In the genomic region with DNA sequence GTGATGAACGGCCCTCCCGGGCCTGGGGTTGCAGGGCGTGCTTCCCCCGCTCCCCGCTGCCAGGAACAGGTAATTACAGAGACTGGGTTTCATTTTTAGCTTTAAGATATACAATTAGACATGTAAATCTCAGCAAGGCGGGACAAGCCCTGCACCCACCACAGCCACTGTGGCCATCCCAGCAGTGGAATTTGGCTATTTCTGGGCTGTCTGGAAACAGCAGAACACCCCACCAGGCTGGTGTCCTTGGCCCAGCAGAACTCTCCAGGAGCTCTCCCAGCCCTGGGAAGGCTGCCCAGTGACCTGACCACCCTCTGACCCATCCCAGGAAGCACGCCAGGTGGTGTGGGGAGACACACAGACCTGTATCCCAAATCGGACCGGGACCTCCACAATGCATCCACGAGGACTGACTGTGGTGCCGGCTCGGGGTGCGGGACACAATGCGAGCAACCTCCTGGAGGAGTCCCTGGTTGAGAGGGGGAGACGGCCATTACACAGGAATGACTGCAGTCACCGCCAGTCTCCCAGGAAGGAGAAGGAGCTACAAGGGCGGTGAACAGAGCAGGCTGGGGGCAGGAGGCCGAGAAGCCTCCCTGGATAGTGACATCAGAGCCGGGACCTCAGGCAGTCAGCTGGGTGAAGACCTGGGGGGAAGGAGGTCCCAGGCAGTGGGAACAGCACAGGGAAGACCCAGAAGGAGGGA, we compare ENCODE assay signal across 10 cellular contexts. TPM values are rescaled to one million over a fixed set of nuclear protein-coding genes. Genes with fewer than 3 reads are reported as not detected.
DNase-seq lines count a peak whose midpoint lies in the region; ATAC-seq and TF ChIP-seq lines count a peak whose summit lies in the region.
"Had no signal": no experiment of that assay in that cellular context is flagged by ENCODE, and none has a peak within 500 bp of the region (broad histone marks: within the 10 kb centered on the region; RNA-seq: fewer than 3 reads in every experiment).

No MANE protein-coding gene starts in this region.

- POLR2A ChIA-PET in naive thymus-derived CD8-positive, alpha-beta T cell (lab: Charles Lee) = interaction anchor here (36.1 to 67.4 kb wide), 3 partner anchors 3 to 65 kb away, joined by 737 to 2190 read pairs (median 2190); partner anchors contain the start of genes DPM2 and EEIG1

- no peak for TF ChIP-seq POLR2A in vagina (IDR thresholded peaks at IDR 0.05)

- H3K4me1 Mint-ChIP-seq in naive thymus-derived CD8-positive, alpha-beta T cell = peaks cover 73 to 99% (median 98%) of the 10 kb centered on the region in 4 donors

- H3K9me3 Mint-ChIP-seq in naive thymus-derived CD8-positive, alpha-beta T cell = no peaks in the 10 kb centered on the region

- ATAC-seq in naive thymus-derived CD8-positive, alpha-beta T cell = peak; percentile 10 to 28
- ATAC-seq in HG03439 (IDR thresholded peaks at IDR 0.05; ENCODE audit: unreplicated experiment) (no peak), HG03135 (IDR thresholded peaks at IDR 0.05; ENCODE audit: unreplicated experiment) (no peak), foreskin keratinocyte (no peak)

- DNase-seq in stimulated activated CD4-positive, alpha-beta T cell treated with anti-CD3 and anti-CD28 coated beads, Interleukin-15, amount 100 ng/mL, for 24 hours = peak; percentile 40
- no peak for DNase-seq in stimulated activated CD4-positive, alpha-beta T cell treated with anti-CD3 and anti-CD28 coated beads, Interleukin-4, amount 100 ng/mL, for 24 hours
- DNase-seq in ascending aorta (ENCODE audit: low spot score in 2 of 2) (no peak), vagina (ENCODE audit: extremely low spot score in 2 of 2) (no peak), foreskin keratinocyte (no peak)
- DNase-seq in naive thymus-derived CD8-positive, alpha-beta T cell = no peak
- DNase-seq: effector CD8-positive, alpha-beta T cell; kidney glomerular epithelial cell had no signal

- H3K27ac Mint-ChIP-seq in naive thymus-derived CD8-positive, alpha-beta T cell = peak overlapping the region; percentile 89 to 100 (median 97)

- intact Hi-C loops in ascending aorta (cut with DNase I) (loop anchor here (2.0 kb wide), 2 partner anchors 21 to 131 kb away; no protein-coding TSS in a partner anchor), vagina (cut with DNase I) (no loop called here)

- H3K4me3 Mint-ChIP-seq in naive thymus-derived CD8-positive, alpha-beta T cell = peak overlapping the region; percentile 70 to 97 (median 88)

- H3K36me3 Mint-ChIP-seq in naive thymus-derived CD8-positive, alpha-beta T cell = peaks cover 0 to 57% (median 7%) of the 10 kb centered on the region in 3 donors

- H3K27ac ChIP-seq in ascending aorta (peak overlapping the region; percentile 97 to 98), vagina (peak overlapping the region; percentile 96), foreskin keratinocyte (no peak overlapping the region)

- H3K36me3 ChIP-seq in ascending aorta = no peaks in the 10 kb centered on the region
- H3K36me3 ChIP-seq in vagina = no peaks in the 10 kb centered on the region

- H3K4me1 ChIP-seq in ascending aorta = peaks cover 21 to 63% of the 10 kb centered on the region in 2 donors
- peaks cover 96% of the 10 kb centered on the region for H3K4me1 ChIP-seq in vagina
- H3K4me1 ChIP-seq in foreskin keratinocyte = peaks cover 14% of the 10 kb centered on the region

- no peaks in the 10 kb centered on the region for H3K27me3 Mint-ChIP-seq in naive thymus-derived CD8-positive, alpha-beta T cell

- H3K27me3 ChIP-seq in ascending aorta (no peaks in the 10 kb centered on the region), vagina (no peaks in the 10 kb centered on the region), foreskin keratinocyte (no peaks in the 10 kb centered on the region)

- TF ChIP-seq CTCF in ascending aorta (IDR thresholded peaks at IDR 0.05) = no peak
- TF ChIP-seq CTCF in vagina (IDR thresholded peaks at IDR 0.05) = no peak
- TF ChIP-seq CTCF in foreskin keratinocyte (conservative IDR thresholded peaks at IDR 0.05) = no peak

- H3K9me3 ChIP-seq in ascending aorta (no peaks in the 10 kb centered on the region), vagina (no peaks in the 10 kb centered on the region)

- H3K4me3 ChIP-seq in ascending aorta = no peak overlapping the region
- H3K4me3 ChIP-seq in vagina = no peak overlapping the region

RNA-seq across cellular contexts. Expression of gene EEIG1, which starts 17.3 kb away (rescaled TPM):
- 32.8 TPM for total RNA-seq in ascending aorta
- 100 to 1,000 TPM; 564 to 631 TPM for total RNA-seq in naive thymus-derived CD8-positive, alpha-beta T cell
- 100 to 1,000 TPM; 134 to 318 (median 149) TPM for polyA plus RNA-seq in naive thymus-derived CD8-positive, alpha-beta T cell
- total RNA-seq in vagina = 30.9 TPM
- 4.1 and 6.1 TPM in 2 replicates for total RNA-seq in foreskin keratinocyte
- polyA plus RNA-seq in foreskin keratinocyte = 4.0 and 5.6 TPM in 2 replicates

RNA-seq across cellular contexts. Expression of gene DPM2, which starts 25.9 kb away (rescaled TPM):
- total RNA-seq in ascending aorta (18.2 TPM), vagina (17.7 TPM), foreskin keratinocyte (32.5 and 33.4 TPM in 2 replicates)
- 10 to 100 TPM; 71.1 to 74.6 TPM for total RNA-seq in naive thymus-derived CD8-positive, alpha-beta T cell
- polyA plus RNA-seq in naive thymus-derived CD8-positive, alpha-beta T cell = 10 to 100 TPM; 28.5 to 34.7 (median 34.2) TPM
- 61.0 and 65.8 TPM in 2 replicates for polyA plus RNA-seq in foreskin keratinocyte

RNA-seq across cellular contexts. Expression of gene PIP5KL1, which starts 32.9 kb away (rescaled TPM):
- total RNA-seq in ascending aorta = not detected
- total RNA-seq in naive thymus-derived CD8-positive, alpha-beta T cell = 1 to 10 TPM; 1.8 to 2.0 TPM
- polyA plus RNA-seq in naive thymus-derived CD8-positive, alpha-beta T cell = under 1 TPM in 2 of 3 donors, not detected in 1; 0.28 to 0.46 TPM
- total RNA-seq in vagina = 10.3 TPM
- total RNA-seq in foreskin keratinocyte = 4.7 and 6.3 TPM in 2 replicates
- polyA plus RNA-seq in foreskin keratinocyte = 4.8 and 7.9 TPM in 2 replicates

RNA-seq across cellular contexts. Expression of gene ST6GALNAC4, which starts 46.7 kb away (rescaled TPM):
- total RNA-seq in ascending aorta (134 TPM), vagina (33.1 TPM), foreskin keratinocyte (16.6 and 18.5 TPM in 2 replicates)
- 10 to 100 TPM; 47.0 to 47.5 TPM for total RNA-seq in naive thymus-derived CD8-positive, alpha-beta T cell
- polyA plus RNA-seq in naive thymus-derived CD8-positive, alpha-beta T cell = 10 to 100 TPM; 19.8 to 34.4 (median 22.1) TPM
- polyA plus RNA-seq in foreskin keratinocyte = 19.9 and 21.3 TPM in 2 replicates

Comparison
In these comparisons a context has a peak if more than half of its experiments do, and no peak if none do; other contexts are left out.
1. ATAC-seq: peak in naive thymus-derived CD8-positive, alpha-beta T cell (2 of 2); none in HG03439 (single experiment), HG03135 (single experiment) and foreskin keratinocyte (single experiment).
2. RNA of gene EEIG1, which starts 17.3 kb away (total RNA-seq): 564 to 631 TPM in naive thymus-derived CD8-positive, alpha-beta T cell; 32.8 TPM in ascending aorta (single experiment), 30.9 TPM in vagina (single experiment) and 4.1 to 6.1 TPM in foreskin keratinocyte; every median in the first group is over 10 times any median in the second.